36 cellular contexts compared by ENCODE assay signal in the genomic region with DNA sequence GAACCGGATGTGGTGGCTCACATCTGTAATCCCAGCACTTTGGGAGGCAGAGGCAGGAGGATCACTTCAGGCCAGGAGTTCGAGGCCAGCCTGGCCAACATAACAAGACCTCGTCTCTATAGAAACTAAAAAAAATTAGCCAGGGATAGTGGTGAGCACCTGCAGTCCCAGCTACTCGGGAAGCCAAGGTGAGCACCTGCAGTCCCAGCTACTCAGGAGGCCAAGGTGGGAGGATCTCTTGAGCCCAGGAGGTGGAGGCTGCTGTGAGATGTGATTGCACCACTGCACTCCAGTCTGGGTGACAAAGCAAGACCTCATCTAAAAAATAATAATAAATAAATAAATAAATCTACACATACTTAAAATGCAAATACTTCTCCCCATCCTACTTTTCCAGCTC.
"Had no signal": no experiment of that assay in that cellular context is flagged by ENCODE, and none has a peak within 500 bp of the region (broad histone marks: within the 10 kb centered on the region; RNA-seq: fewer than 3 reads in every experiment).

No MANE protein-coding gene starts in this region.

- H3K9me3 ChIP-seq: MG63 had no signal

- H3K27me3 ChIP-seq: MG63 had no signal

- H3K36me3 ChIP-seq: MG63 had no signal

- DNase-seq: Karpas-422, Kasumi-1, MG63, MM.1S, MV-4-11, NCI-H1048, NCI-H1092, NCI-H1092 treated with DMSO at 0.1 percent for 48 hours, NCI-H1105, NCI-H1105 treated with DMSO at 0.1 percent for 48 hours, NCI-H1417, NCI-H1417 treated with DMSO at 0.1 percent for 48 hours, NCI-H1436, NCI-H1436 treated with DMSO at 0.1 percent for 48 hours, NCI-H146, NCI-H1694, NCI-H1694 treated with DMSO at 0.1 percent for 48 hours, NCI-H187, NCI-H187 treated with DMSO at 0.1 percent for 48 hours, NCI-H1930, NCI-H2029, NCI-H2029 treated with DMSO at 0.1 percent for 48 hours, NCI-H2081, NCI-H2081 treated with DMSO at 0.1 percent for 48 hours, NCI-H2107, NCI-H2171, NCI-H2171 treated with DMSO at 0.1 percent for 48 hours, NCI-H2227 treated with DMSO at 0.1 percent for 48 hours, NCI-H226, NCI-H345, NCI-H446, NCI-H446 treated with DMSO at 0.1 percent for 48 hours, NCI-H510A, NCI-H510A treated with DMSO at 0.1 percent for 48 hours, NCI-H524, NCI-H524 treated with DMSO at 0.1 percent for 48 hours had no signal

- H3K4me3 ChIP-seq: MG63 had no signal
